In the genomic region with DNA sequence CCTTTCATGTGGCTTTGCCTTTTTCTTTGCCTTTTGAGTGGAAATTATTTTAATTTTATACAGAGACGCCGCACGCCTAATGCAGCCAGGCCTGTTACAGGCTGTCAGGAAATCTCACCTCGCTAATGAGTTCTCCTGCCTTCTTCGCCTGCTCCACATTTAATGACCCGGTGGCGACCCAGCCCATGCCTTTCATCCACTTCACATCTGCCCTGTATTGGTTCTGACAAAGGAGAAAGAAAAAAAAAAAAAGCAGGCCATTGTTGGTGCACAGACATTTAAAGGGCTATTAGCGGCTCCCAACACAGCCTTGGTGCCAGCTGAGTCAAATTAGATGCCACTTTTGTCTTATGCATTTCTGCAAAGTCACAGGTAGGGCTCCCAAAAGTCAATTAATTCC, we compare ENCODE assay signal across 21 cellular contexts.
"Had no signal": no experiment of that assay in that cellular context is flagged by ENCODE, and none has a peak within 500 bp of the region (broad histone marks: within the 10 kb centered on the region; RNA-seq: fewer than 3 reads in every experiment).

No MANE protein-coding gene starts in this region.

- ATAC-seq: activated CD8-positive, alpha-beta T cell treated with anti-CD3 and anti-CD28 coated beads for 36 hours; activated T-helper 17 cell treated with anti-CD3 and anti-CD28 coated beads, Interleukin-2, amount 50 U/mL, for 72 hours; foreskin keratinocyte; left lobe of liver; stimulated activated naive CD8-positive, alpha-beta T cell treated with anti-CD3 and anti-CD28 coated beads, Interleukin-15, Interleukin-2, amounts not matched to agents 100 U/mL and 50 U/mL, for 24 hours had no signal

- DNase-seq: activated B cell treated with CpG ODN at 0.5 μM for 24 hours; activated CD4-positive, alpha-beta T cell treated with anti-CD3 and anti-CD28 coated beads for 48 hours; activated CD8-positive, alpha-beta T cell treated with anti-CD3 and anti-CD28 coated beads for 36 hours; activated naive CD4-positive, alpha-beta T cell; activated naive CD8-positive, alpha-beta T cell treated with anti-CD3 and anti-CD28 coated beads for 36 hours; activated T-cell treated with anti-CD3 and anti-CD28 coated beads, Interleukin-2, amount 50 U/mL, for 1 hour; amniotic stem cell; dorsolateral prefrontal cortex; foreskin keratinocyte; kidney; mammary epithelial cell; nephron progenitor cell; stimulated activated CD4-positive, alpha-beta T cell treated with anti-CD3 and anti-CD28 coated beads, Interleukin-2, amount 100 ng/mL, for 24 hours; stimulated activated naive CD8-positive, alpha-beta T cell treated with anti-CD3 and anti-CD28 coated beads, Interleukin-15, Interleukin-2, amounts not matched to agents 100 U/mL and 50 U/mL, for 24 hours; substantia nigra; tibial artery; uterus had no signal

- H3K27ac ChIP-seq: cardiac muscle cell, dorsolateral prefrontal cortex, foreskin keratinocyte, right atrium auricular region, tibial artery, uterus had no signal
